ENCODE assay signal across 12 cellular contexts in genomic region chr12:1836854-1837411, GRCh38. TPM values are rescaled to one million over a fixed set of nuclear protein-coding genes. Genes with fewer than 3 reads are reported as not detected.
A peak's percentile ranks its signal among the peaks of the same experiment; 100 is the strongest.
DNase-seq lines count a peak whose midpoint lies in the region.
"Had no signal": no experiment of that assay in that cellular context is flagged by ENCODE, and none has a peak within 500 bp of the region (broad histone marks: within the 10 kb centered on the region; RNA-seq: fewer than 3 reads in every experiment).

No MANE protein-coding gene starts in this region.

- in situ Hi-C loops in G401 (cut with HindIII; ENCODE audit: low sequenced_read_pairs) = no loop called here

- DNase-seq in G401 (ENCODE audit: low spot score) = peak; percentile 85
- DNase-seq in NCI-H524 treated with DMSO at 0.1 percent for 48 hours (lab: John Stamatoyannopoulos, UW) = peak; percentile 50
- peak; percentile 65 to 89 (median 81) for DNase-seq in head of caudate nucleus
- peak; percentile 88 for DNase-seq in retina
- no peak for DNase-seq in GM03348 (ENCODE audit: low spot score)
- no peak for DNase-seq in activated naive CD4-positive, alpha-beta T cell treated with Interleukin-2 at 50 U/mL for 16 hours
- no peak for DNase-seq in DMS53 (lab: John Stamatoyannopoulos, UW)
- DNase-seq: activated T-cell treated with anti-CD3 and anti-CD28 coated beads, Interleukin-2, amount 50 U/mL, for 24 hours; naive thymus-derived CD4-positive, alpha-beta T cell; NCI-H1930; stimulated activated CD4-positive, alpha-beta T cell treated with anti-CD3 and anti-CD28 coated beads, Interleukin-12 subunit alpha, Interleukin-12 subunit beta, amount 100 ng/mL, for 4 hours had no signal

- intact Hi-C loops in head of caudate nucleus (cut with DNase I) = no loop called here

RNA-seq across cellular contexts. Expression of gene LRTM2, which starts 16.6 kb away (rescaled TPM):
- not detected in 2 replicates for total RNA-seq in G401 (2014; rRNA removed; shearing (Covaris generic))
- total RNA-seq: fibroblast of lung had no signal

Comparison
In these comparisons a context has a peak if more than half of its experiments do, and no peak if none do; other contexts are left out.
1. DNase-seq: peak in G401 (single experiment), NCI-H524 treated with DMSO at 0.1 percent for 48 hours (single experiment), head of caudate nucleus (42 of 42) and retina (single experiment); none in GM03348 (single experiment), activated naive CD4-positive, alpha-beta T cell treated with Interleukin-2 at 50 U/mL for 16 hours (single experiment) and DMS53 (single experiment).